Comparison of ENCODE assay signal across 34 cellular contexts in the genomic region with DNA sequence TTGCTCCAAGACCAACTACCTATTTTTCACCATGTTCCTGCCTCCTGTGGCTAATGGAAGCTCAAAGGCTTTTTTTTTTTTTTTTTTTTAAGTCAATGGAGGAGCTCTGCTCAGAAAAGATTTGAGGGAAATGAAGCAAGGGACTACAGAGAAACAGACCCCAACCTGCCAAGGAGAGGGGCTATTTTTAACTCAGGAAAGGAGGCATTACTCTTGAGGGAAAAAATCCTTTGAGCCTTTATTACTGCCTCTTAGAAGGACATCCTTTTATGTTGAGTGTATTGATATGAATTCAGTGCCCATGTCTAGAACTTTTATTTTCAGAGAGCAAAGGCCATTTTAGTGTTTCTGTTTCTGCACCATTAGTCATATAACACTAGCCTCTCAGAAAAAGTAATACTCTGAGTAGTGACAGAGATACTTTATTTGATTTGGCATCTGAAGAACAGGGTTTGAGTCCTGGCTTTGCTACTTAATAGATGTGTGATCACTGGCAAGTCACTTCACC.
"Had no signal": no experiment of that assay in that cellular context is flagged by ENCODE, and none has a peak within 500 bp of the region (broad histone marks: within the 10 kb centered on the region; RNA-seq: fewer than 3 reads in every experiment).

No MANE protein-coding gene starts in this region.

- ATAC-seq: activated CD8-positive, alpha-beta T cell treated with anti-CD3 and anti-CD28 coated beads for 36 hours; activated naive CD4-positive, alpha-beta T cell treated with anti-CD3 and anti-CD28 coated beads, Interleukin-2, amount 50 U/mL, for 72 hours; activated T-cell treated with anti-CD3 and anti-CD28 coated beads, Interleukin-2, amount 50 U/mL, for 4 hours; activated T-cell treated with anti-CD3 and anti-CD28 coated beads, Interleukin-2, amount 50 U/mL, for 72 hours; activated T-helper 17 cell treated with anti-CD3 and anti-CD28 coated beads, Interleukin-2, amount 50 U/mL, for 72 hours; body of pancreas; WTC11 had no signal

- H3K4me3 ChIP-seq: adrenal gland, ascending aorta, body of pancreas, breast epithelium had no signal

- H3K4me1 ChIP-seq: adrenal gland, ascending aorta, body of pancreas, breast epithelium had no signal

- H3K9me3 ChIP-seq: adrenal gland, ascending aorta, body of pancreas, breast epithelium had no signal

- H3K36me3 ChIP-seq: adrenal gland, ascending aorta, brain microvascular endothelial cell, breast epithelium, WERI-Rb-1 had no signal

- H3K27me3 ChIP-seq: adrenal gland, ascending aorta, body of pancreas, brain microvascular endothelial cell, breast epithelium had no signal

- DNase-seq: activated CD4-positive, alpha-beta memory T cell treated with anti-CD3 and anti-CD28 coated beads for 36 hours; activated CD4-positive, alpha-beta T cell treated with anti-CD3 and anti-CD28 coated beads for 4 hours; activated CD4-positive, alpha-beta T cell treated with anti-CD3 and anti-CD28 coated beads, Interleukin-2, amount 10 ng/mL, durations not matched to agents 24 days and 14 days; activated CD4-positive, alpha-beta T cell treated with anti-CD3 and anti-CD28 coated beads, Interleukin-2, amount 50 U/mL, for 1 hour; activated CD4-positive, alpha-beta T cell treated with anti-CD3 and anti-CD28 coated beads, Interleukin-2, amount 50 U/mL, for 4 hours; activated CD4-positive, CD25-positive, alpha-beta regulatory T cell; activated CD4-positive, CD25-positive, alpha-beta regulatory T cell treated with anti-CD3 and anti-CD28 coated beads, Interleukin-2, amount 50 U/mL, for 72 hours; activated CD8-positive, alpha-beta memory T cell treated with anti-CD3 and anti-CD28 coated beads, Interleukin-2, amount 50 U/mL, for 4 hours; activated CD8-positive, alpha-beta T cell treated with anti-CD3 and anti-CD28 coated beads for 36 hours; activated effector memory CD4-positive, alpha-beta T cell treated with anti-CD3 and anti-CD28 coated beads, Interleukin-2, amount 50 U/mL, for 16 hours; activated gamma-delta T cell treated with Interleukin-2 at 50 U/mL for 16 hours; activated naive CD4-positive, alpha-beta T cell; activated naive CD4-positive, alpha-beta T cell treated with anti-CD3 and anti-CD28 coated beads for 36 hours; activated naive CD4-positive, alpha-beta T cell treated with anti-CD3 and anti-CD28 coated beads, Interleukin-2, amount 50 U/mL, for 16 hours; activated naive CD8-positive, alpha-beta T cell treated with anti-CD3 and anti-CD28 coated beads for 36 hours; activated T-cell treated with anti-CD3 and anti-CD28 coated beads for 4 hours; activated T-cell treated with anti-CD3 and anti-CD28 coated beads, Interleukin-2, amount 50 U/mL, for 1 hour; activated T-cell treated with anti-CD3 and anti-CD28 coated beads, Interleukin-2, amount 50 U/mL, for 4 hours; activated T-cell treated with anti-CD3 and anti-CD28 coated beads, Interleukin-2, amount 50 U/mL, for 72 hours; adrenal gland; amniotic stem cell; body of pancreas; brain microvascular endothelial cell; central memory CD4-positive, alpha-beta T cell; SW 1271; T-helper 1 cell; T-helper 2 cell; T-helper 9 cell; WERI-Rb-1 had no signal

- H3K27ac ChIP-seq: adrenal gland, body of pancreas, brain microvascular endothelial cell, breast epithelium, WERI-Rb-1 had no signal
